ENCODE assay signal across 2 cellular contexts in the genomic region with DNA sequence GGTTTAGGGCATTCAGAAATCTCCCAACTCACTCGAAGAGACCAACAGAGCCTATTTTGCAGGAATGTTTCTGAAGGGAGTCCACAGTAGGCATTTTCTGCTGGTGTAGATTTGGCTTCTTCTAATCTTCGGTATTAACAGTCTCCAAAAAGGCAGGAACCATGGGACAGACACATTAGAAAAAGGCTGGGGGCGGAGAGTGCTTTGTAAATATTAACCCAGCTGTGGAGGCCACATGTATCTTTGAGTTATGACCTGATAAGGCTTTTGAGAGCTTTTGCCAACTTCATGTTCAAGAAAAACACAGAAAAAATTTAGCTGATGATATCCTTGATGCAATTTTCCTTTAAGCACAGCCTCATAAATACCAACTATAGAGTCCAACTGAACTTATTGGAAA.
TF ChIP-seq lines count a peak whose summit lies in the region.

No MANE protein-coding gene starts in this region.

TF ChIP-seq in HepG2, 621 proteins besides CTCF, POLR2A, EP300 and RAD21 (continued from another document and continues in another):
- TF ChIP-seq KDM5A (IDR thresholded peaks at IDR 0.05; ENCODE audit: borderline replicate concordance, low read length) (no peak), CEBPB (IDR thresholded peaks at IDR 0.05; ENCODE audit: borderline replicate concordance, low read depth, low read length) (no peak), KLF15 (CRISPR knock-in tag; IDR thresholded peaks at IDR 0.05; ENCODE audit: borderline replicate concordance) (no peak), CBX1 (IDR thresholded peaks at IDR 0.05; ENCODE audit: low read depth) (no peak), PCBP2 (optimal IDR thresholded peaks at IDR 0.05; ENCODE audit: low read depth, low read length, poor library complexity, severe bottlenecking) (no peak), FOXA1 (IDR thresholded peaks at IDR 0.05) (no peak), FOXA1 (CRISPR knock-in tag; IDR thresholded peaks at IDR 0.05) (peak; percentile 37; the same call in 1 of the 2 replicates), AKAP8 (CRISPR knock-in tag; IDR thresholded peaks at IDR 0.05) (no peak), ZNF17 (CRISPR knock-in tag; IDR thresholded peaks at IDR 0.05) (no peak), ZNF772 (CRISPR knock-in tag; IDR thresholded peaks at IDR 0.05) (no peak), FOSL1 (CRISPR knock-in tag; IDR thresholded peaks at IDR 0.05; ENCODE audit: borderline replicate concordance) (no peak), FOXO1 (CRISPR knock-in tag; IDR thresholded peaks at IDR 0.05) (no peak), ZNF207 (IDR thresholded peaks at IDR 0.05; ENCODE audit: borderline replicate concordance) (no peak), GABPA (IDR thresholded peaks at IDR 0.05; ENCODE audit: low read depth, low read length) (no peak), GABPA (CRISPR knock-in tag; IDR thresholded peaks at IDR 0.05; ENCODE audit: low read depth) (no peak), SALL1 (CRISPR knock-in tag; IDR thresholded peaks at IDR 0.05) (no peak; the same call in 1 of the 2 replicates)
- TF ChIP-seq, protein P1, sequence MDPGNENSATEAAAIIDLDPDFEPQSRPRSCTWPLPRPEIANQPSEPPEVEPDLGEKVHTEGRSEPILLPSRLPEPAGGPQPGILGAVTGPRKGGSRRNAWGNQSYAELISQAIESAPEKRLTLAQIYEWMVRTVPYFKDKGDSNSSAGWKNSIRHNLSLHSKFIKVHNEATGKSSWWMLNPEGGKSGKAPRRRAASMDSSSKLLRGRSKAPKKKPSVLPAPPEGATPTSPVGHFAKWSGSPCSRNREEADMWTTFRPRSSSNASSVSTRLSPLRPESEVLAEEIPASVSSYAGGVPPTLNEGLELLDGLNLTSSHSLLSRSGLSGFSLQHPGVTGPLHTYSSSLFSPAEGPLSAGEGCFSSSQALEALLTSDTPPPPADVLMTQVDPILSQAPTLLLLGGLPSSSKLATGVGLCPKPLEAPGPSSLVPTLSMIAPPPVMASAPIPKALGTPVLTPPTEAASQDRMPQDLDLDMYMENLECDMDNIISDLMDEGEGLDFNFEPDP (CRISPR knock-in tag; conservative IDR thresholded peaks at IDR 0.05), result 0 out of 2 replicates have a peak, but pooled peaks have one; percentile 28
- TF ChIP-seq, protein P2, sequence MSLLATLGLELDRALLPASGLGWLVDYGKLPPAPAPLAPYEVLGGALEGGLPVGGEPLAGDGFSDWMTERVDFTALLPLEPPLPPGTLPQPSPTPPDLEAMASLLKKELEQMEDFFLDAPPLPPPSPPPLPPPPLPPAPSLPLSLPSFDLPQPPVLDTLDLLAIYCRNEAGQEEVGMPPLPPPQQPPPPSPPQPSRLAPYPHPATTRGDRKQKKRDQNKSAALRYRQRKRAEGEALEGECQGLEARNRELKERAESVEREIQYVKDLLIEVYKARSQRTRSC (CRISPR knock-in tag; IDR thresholded peaks at IDR 0.05; ENCODE audit: low read depth), result no peak
- TF ChIP-seq, protein P3, sequence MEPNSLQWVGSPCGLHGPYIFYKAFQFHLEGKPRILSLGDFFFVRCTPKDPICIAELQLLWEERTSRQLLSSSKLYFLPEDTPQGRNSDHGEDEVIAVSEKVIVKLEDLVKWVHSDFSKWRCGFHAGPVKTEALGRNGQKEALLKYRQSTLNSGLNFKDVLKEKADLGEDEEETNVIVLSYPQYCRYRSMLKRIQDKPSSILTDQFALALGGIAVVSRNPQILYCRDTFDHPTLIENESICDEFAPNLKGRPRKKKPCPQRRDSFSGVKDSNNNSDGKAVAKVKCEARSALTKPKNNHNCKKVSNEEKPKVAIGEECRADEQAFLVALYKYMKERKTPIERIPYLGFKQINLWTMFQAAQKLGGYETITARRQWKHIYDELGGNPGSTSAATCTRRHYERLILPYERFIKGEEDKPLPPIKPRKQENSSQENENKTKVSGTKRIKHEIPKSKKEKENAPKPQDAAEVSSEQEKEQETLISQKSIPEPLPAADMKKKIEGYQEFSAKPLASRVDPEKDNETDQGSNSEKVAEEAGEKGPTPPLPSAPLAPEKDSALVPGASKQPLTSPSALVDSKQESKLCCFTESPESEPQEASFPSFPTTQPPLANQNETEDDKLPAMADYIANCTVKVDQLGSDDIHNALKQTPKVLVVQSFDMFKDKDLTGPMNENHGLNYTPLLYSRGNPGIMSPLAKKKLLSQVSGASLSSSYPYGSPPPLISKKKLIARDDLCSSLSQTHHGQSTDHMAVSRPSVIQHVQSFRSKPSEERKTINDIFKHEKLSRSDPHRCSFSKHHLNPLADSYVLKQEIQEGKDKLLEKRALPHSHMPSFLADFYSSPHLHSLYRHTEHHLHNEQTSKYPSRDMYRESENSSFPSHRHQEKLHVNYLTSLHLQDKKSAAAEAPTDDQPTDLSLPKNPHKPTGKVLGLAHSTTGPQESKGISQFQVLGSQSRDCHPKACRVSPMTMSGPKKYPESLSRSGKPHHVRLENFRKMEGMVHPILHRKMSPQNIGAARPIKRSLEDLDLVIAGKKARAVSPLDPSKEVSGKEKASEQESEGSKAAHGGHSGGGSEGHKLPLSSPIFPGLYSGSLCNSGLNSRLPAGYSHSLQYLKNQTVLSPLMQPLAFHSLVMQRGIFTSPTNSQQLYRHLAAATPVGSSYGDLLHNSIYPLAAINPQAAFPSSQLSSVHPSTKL (CRISPR knock-in tag; IDR thresholded peaks at IDR 0.05), result no peak
- TF ChIP-seq, protein P4, sequence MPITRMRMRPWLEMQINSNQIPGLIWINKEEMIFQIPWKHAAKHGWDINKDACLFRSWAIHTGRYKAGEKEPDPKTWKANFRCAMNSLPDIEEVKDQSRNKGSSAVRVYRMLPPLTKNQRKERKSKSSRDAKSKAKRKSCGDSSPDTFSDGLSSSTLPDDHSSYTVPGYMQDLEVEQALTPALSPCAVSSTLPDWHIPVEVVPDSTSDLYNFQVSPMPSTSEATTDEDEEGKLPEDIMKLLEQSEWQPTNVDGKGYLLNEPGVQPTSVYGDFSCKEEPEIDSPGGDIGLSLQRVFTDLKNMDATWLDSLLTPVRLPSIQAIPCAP (CRISPR knock-in tag; IDR thresholded peaks at IDR 0.05; ENCODE audit: low read depth), result no peak
- TF ChIP-seq, protein P5, sequence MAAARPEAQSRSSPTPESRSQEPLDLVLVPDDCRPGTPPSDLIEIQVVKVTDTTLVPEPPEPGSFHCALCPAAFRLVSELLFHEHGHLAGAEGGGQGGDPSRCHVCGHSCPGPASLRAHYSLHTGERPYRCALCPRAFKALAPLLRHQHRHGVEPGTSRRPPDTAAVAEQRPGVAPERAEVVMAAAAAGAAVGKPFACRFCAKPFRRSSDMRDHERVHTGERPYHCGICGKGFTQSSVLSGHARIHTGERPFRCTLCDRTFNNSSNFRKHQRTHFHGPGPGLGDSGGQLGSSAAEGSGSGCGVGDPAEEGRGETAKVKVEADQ (CRISPR knock-in tag; IDR thresholded peaks at IDR 0.05; ENCODE audit: borderline replicate concordance), result no peak

TF ChIP-seq in WTC11, 78 proteins besides CTCF, POLR2A, EP300 and RAD21 (continued from another document):
- TF ChIP-seq, protein P6, sequence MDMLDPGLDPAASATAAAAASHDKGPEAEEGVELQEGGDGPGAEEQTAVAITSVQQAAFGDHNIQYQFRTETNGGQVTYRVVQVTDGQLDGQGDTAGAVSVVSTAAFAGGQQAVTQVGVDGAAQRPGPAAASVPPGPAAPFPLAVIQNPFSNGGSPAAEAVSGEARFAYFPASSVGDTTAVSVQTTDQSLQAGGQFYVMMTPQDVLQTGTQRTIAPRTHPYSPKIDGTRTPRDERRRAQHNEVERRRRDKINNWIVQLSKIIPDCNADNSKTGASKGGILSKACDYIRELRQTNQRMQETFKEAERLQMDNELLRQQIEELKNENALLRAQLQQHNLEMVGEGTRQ (CRISPR knock-in tag; IDR thresholded peaks at IDR 0.05), result no peak
- no peak for TF ChIP-seq GRHL2 (CRISPR knock-in tag; IDR thresholded peaks at IDR 0.05; ENCODE audit: insufficient replicate concordance, severe bottlenecking)
- no peak for TF ChIP-seq CREM (CRISPR knock-in tag; IDR thresholded peaks at IDR 0.05)
- TF ChIP-seq ZNF396 (CRISPR knock-in tag; IDR thresholded peaks at IDR 0.05; ENCODE audit: borderline replicate concordance), result no peak
- no peak for TF ChIP-seq ZNF416 (CRISPR knock-in tag; IDR thresholded peaks at IDR 0.05)
- TF ChIP-seq, protein P7, sequence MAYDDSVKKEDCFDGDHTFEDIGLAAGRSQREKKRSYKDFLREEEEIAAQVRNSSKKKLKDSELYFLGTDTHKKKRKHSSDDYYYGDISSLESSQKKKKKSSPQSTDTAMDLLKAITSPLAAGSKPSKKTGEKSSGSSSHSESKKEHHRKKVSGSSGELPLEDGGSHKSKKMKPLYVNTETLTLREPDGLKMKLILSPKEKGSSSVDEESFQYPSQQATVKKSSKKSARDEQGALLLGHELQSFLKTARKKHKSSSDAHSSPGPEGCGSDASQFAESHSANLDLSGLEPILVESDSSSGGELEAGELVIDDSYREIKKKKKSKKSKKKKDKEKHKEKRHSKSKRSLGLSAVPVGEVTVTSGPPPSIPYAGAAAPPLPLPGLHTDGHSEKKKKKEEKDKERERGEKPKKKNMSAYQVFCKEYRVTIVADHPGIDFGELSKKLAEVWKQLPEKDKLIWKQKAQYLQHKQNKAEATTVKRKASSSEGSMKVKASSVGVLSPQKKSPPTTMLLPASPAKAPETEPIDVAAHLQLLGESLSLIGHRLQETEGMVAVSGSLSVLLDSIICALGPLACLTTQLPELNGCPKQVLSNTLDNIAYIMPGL (CRISPR knock-in tag; IDR thresholded peaks at IDR 0.05), result no peak
- no peak for TF ChIP-seq NR1H2 (CRISPR knock-in tag; IDR thresholded peaks at IDR 0.05)
- TF ChIP-seq, protein P8, sequence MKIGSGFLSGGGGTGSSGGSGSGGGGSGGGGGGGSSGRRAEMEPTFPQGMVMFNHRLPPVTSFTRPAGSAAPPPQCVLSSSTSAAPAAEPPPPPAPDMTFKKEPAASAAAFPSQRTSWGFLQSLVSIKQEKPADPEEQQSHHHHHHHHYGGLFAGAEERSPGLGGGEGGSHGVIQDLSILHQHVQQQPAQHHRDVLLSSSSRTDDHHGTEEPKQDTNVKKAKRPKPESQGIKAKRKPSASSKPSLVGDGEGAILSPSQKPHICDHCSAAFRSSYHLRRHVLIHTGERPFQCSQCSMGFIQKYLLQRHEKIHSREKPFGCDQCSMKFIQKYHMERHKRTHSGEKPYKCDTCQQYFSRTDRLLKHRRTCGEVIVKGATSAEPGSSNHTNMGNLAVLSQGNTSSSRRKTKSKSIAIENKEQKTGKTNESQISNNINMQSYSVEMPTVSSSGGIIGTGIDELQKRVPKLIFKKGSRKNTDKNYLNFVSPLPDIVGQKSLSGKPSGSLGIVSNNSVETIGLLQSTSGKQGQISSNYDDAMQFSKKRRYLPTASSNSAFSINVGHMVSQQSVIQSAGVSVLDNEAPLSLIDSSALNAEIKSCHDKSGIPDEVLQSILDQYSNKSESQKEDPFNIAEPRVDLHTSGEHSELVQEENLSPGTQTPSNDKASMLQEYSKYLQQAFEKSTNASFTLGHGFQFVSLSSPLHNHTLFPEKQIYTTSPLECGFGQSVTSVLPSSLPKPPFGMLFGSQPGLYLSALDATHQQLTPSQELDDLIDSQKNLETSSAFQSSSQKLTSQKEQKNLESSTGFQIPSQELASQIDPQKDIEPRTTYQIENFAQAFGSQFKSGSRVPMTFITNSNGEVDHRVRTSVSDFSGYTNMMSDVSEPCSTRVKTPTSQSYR (CRISPR knock-in tag; IDR thresholded peaks at IDR 0.05), result no peak
TF ChIP-seq in WTC11: peak in this region for 0.
